9 cellular contexts compared by ENCODE assay signal in the genomic region with DNA sequence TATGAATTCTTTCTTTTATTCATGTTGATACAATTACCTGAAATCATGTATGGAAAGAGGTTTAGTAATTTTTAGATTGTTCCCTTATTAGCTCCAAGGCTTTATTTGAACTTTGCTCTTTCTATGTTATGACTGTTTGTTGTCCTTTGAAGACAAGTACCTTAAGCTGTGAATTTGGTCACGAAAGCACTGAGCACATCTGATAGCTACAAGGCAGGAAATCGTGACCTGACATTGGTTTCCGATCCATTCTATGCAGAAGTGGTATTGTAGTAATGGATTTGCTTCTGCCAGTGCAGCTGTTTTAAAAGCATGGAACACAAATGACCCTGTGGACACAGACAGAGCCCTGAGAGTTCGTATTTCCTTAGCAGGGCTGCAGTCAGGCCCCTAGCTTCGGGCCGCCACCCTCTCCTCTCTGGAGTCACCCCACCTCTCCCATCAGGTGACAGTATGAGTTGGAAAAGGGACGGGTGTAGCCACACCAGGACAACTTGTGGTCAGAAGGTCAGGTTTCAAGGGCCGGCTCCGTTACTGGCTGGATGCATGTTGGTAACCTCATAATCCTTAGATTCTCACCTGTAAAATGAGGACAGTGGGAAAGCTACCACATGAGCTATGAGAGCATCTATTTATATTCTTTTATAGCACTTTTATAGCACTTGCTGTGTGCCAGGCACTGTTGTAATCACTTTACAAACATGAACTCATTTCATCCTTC.
DNase-seq lines count a peak whose midpoint lies in the region; ATAC-seq lines count a peak whose summit lies in the region.
"Had no signal": no experiment of that assay in that cellular context is flagged by ENCODE, and none has a peak within 500 bp of the region (broad histone marks: within the 10 kb centered on the region; RNA-seq: fewer than 3 reads in every experiment).

No MANE protein-coding gene starts in this region.

- H3K4me1 Mint-ChIP-seq in activated CD4-positive, alpha-beta memory T cell treated with anti-CD3 and anti-CD28 coated beads for 36 hours (ENCODE audit: low read depth), result peaks cover 48% of the 10 kb centered on the region

- POLR2A ChIA-PET in activated CD4-positive, alpha-beta memory T cell treated with anti-CD3 and anti-CD28 coated beads for 36 hours (lab: Charles Lee), result no interaction called here

- H3K27ac Mint-ChIP-seq in activated CD4-positive, alpha-beta memory T cell treated with anti-CD3 and anti-CD28 coated beads for 36 hours, result no peak overlapping the region

- no peaks in the 10 kb centered on the region for H3K36me3 Mint-ChIP-seq in activated CD4-positive, alpha-beta memory T cell treated with anti-CD3 and anti-CD28 coated beads for 36 hours

- ATAC-seq in GM19397 (IDR thresholded peaks at IDR 0.05; ENCODE audit: unreplicated experiment), result peak; percentile 26

- DNase-seq in A172 (ENCODE audit: low spot score) (peak; percentile 45), lung microvascular endothelial cell (ENCODE audit: low read depth in 2 of 2) (peak; percentile 86 to 88), NCI-H226 (no peak), NCI-H146 treated with DMSO at 0.1 percent for 48 hours (lab: John Stamatoyannopoulos, UW; ENCODE audit: unreplicated experiment) (no peak), cerebellar nuclear complex (lab: John Stamatoyannopoulos, UW) (no peak)
- peak; percentile 22 for DNase-seq in activated CD4-positive, alpha-beta memory T cell treated with anti-CD3 and anti-CD28 coated beads for 36 hours
- no peak for DNase-seq in activated CD4-positive, alpha-beta T cell treated with anti-CD3 and anti-CD28 coated beads, Interleukin-2, amount 50 U/mL, for 48 hours
- DNase-seq: activated T-cell treated with anti-CD3 and anti-CD28 coated beads, Interleukin-2, amount 50 U/mL, for 1 hour had no signal

- H3K9me3 Mint-ChIP-seq in activated CD4-positive, alpha-beta memory T cell treated with anti-CD3 and anti-CD28 coated beads for 36 hours, result no peaks in the 10 kb centered on the region

- no peaks in the 10 kb centered on the region for H3K27me3 Mint-ChIP-seq in activated CD4-positive, alpha-beta memory T cell treated with anti-CD3 and anti-CD28 coated beads for 36 hours

- H3K4me3 Mint-ChIP-seq in activated CD4-positive, alpha-beta memory T cell treated with anti-CD3 and anti-CD28 coated beads for 36 hours, result no peak overlapping the region

- CTCF ChIA-PET in activated CD4-positive, alpha-beta memory T cell treated with anti-CD3 and anti-CD28 coated beads for 36 hours (lab: Charles Lee), result interaction anchor here (0.6 to 1.0 kb wide), 3 partner anchors 8 to 78 kb away, joined by 3 read pairs; no protein-coding TSS in a partner anchor

- intact Hi-C loops in activated CD4-positive, alpha-beta memory T cell treated with anti-CD3 and anti-CD28 coated beads for 36 hours (cut with micrococcal nuclease), result no loop called here

Comparison
In these comparisons a context has a peak if more than half of its experiments do, and no peak if none do; other contexts are left out.
1. DNase-seq: peak in A172 (single experiment), activated CD4-positive, alpha-beta memory T cell treated with anti-CD3 and anti-CD28 coated beads for 36 hours (single experiment) and lung microvascular endothelial cell (2 of 2); none in NCI-H226 (single experiment), NCI-H146 treated with DMSO at 0.1 percent for 48 hours (single experiment), activated CD4-positive, alpha-beta T cell treated with anti-CD3 and anti-CD28 coated beads, Interleukin-2, amount 50 U/mL, for 48 hours (0 of 2) and cerebellar nuclear complex (0 of 2).